14 cellular contexts compared by ENCODE assay signal in genomic region chr7:75735059-75735458, GRCh38. TPM values are rescaled to one million over a fixed set of nuclear protein-coding genes. Genes with fewer than 3 reads are reported as not detected.
A peak's percentile ranks its signal among the peaks of the same experiment; 100 is the strongest.
DNase-seq lines count a peak whose midpoint lies in the region; ATAC-seq and TF ChIP-seq lines count a peak whose summit lies in the region.
"Had no signal": no experiment of that assay in that cellular context is flagged by ENCODE, and none has a peak within 500 bp of the region (broad histone marks: within the 10 kb centered on the region; RNA-seq: fewer than 3 reads in every experiment).

No MANE protein-coding gene starts in this region.

- no peak for DNase-seq in AG04450 (ENCODE audit: low read depth, low spot score)
- DNase-seq in Panc1 (ENCODE audit: low read depth, low spot score), result no peak
- DNase-seq in endodermal cell, result no peak
- DNase-seq in osteoblast (ENCODE audit: insufficient read length, low spot score, missing footprints), result no peak
- no peak for DNase-seq in NCI-H146 (lab: John Stamatoyannopoulos, UW)
- DNase-seq in activated CD8-positive, alpha-beta memory T cell treated with anti-CD3 and anti-CD28 coated beads, Interleukin-2, amount 50 U/mL, for 48 hours, result no peak
- DNase-seq in WTC11 (ENCODE audit: low spot score), result no peak
- DNase-seq in NCI-H1694 (lab: John Stamatoyannopoulos, UW), result no peak
- DNase-seq: CD8-positive, alpha-beta T cell; NCI-H1436; NCI-H2081 treated with DMSO at 0.1 percent for 48 hours; NCI-H526 treated with DMSO at 0.1 percent for 48 hours; NK-92 treated with Interleukin-12 subunit alpha and Interleukin-12 subunit beta, amount 100 ng/mL, for 24 hours had no signal

- in situ Hi-C loops in Panc1 (cut with HindIII; ENCODE audit: low pct_unique_long_range_greater_than_20kb, low sequenced_read_pairs), result no loop called here

- no peak overlapping the region for H3K9ac ChIP-seq in endodermal cell (ENCODE audit: extremely low read depth, low read length, poor library complexity, severe bottlenecking)

- peak overlapping the region; percentile 25 for H3K27ac ChIP-seq in AG04450 (ENCODE audit: low read depth, low read length)
- no peak overlapping the region for H3K27ac ChIP-seq in Panc1 (ENCODE audit: low read length)
- H3K27ac ChIP-seq in endodermal cell (ENCODE audit: low read depth, low read length), result no peak overlapping the region
- peak overlapping the region; percentile 24 for H3K27ac ChIP-seq in osteoblast (ENCODE audit: low read depth, low read length)

- intact Hi-C loops in Panc1 (cut with micrococcal nuclease; ENCODE audit: unreplicated experiment), result loop anchor here (10.0 kb wide), 1 partner anchor 90 kb away; no protein-coding TSS in a partner anchor

- WGBS in endodermal cell (ENCODE audit: insufficient coverage in 1 of 2, insufficient read length in 1 of 2), 2 experiments, result 86 to 93% methylated on average over 4 of the region's 4 CpGs

- H3K79me2 ChIP-seq in osteoblast (ENCODE audit: insufficient read depth, low read length), result peaks cover 21% of the 10 kb centered on the region

- H3K4me1 ChIP-seq in Panc1 (ENCODE audit: control insufficient read depth, insufficient read depth, low read length), result peaks cover 13% of the 10 kb centered on the region
- H3K4me1 ChIP-seq in endodermal cell (ENCODE audit: control insufficient read depth, insufficient read depth, low read length), result no peaks in the 10 kb centered on the region
- peaks cover 35% of the 10 kb centered on the region for H3K4me1 ChIP-seq in osteoblast (ENCODE audit: insufficient read depth, low read length)

- peak overlapping the region; percentile 5 for H3K27ac Mint-ChIP-seq in endodermal cell
- H3K27ac Mint-ChIP-seq in WTC11, result no peak overlapping the region; the same call in 1 of the 2 replicates
- H3K27ac Mint-ChIP-seq: CD8-positive, alpha-beta T cell; IgD-negative memory B cell had no signal

- H2AFZ ChIP-seq in osteoblast (ENCODE audit: low read length), result peak overlapping the region; percentile 11

- H3K27me3 ChIP-seq in AG04450 (ENCODE audit: control insufficient read depth, insufficient read depth, low read length) (no peaks in the 10 kb centered on the region), Panc1 (ENCODE audit: control insufficient read depth, insufficient read depth, low read length) (no peaks in the 10 kb centered on the region), endodermal cell (ENCODE audit: control insufficient read depth, insufficient read depth, low read length, poor library complexity, severe bottlenecking) (peaks cover 14% of the 10 kb centered on the region), osteoblast (ENCODE audit: insufficient read depth, low read length) (no peaks in the 10 kb centered on the region)

- BruUV-seq in Panc1 (replicated peaks; lab: Mats Ljungman, UMichigan), result TSS peak; percentile 65

- TF ChIP-seq CTCF in AG04450 (IDR thresholded peaks at IDR 0.05; ENCODE audit: low read depth, low read length), result no peak
- no peak for TF ChIP-seq CTCF in Panc1 (IDR thresholded peaks at IDR 0.05)
- no peak for TF ChIP-seq CTCF in endodermal cell (conservative IDR thresholded peaks at IDR 0.05)
- no peak for TF ChIP-seq CTCF in osteoblast (IDR thresholded peaks at IDR 0.05; ENCODE audit: extremely low read depth, low read depth, low read length)
- no peak for TF ChIP-seq CTCF in WTC11 (IDR thresholded peaks at IDR 0.05)

- no peak overlapping the region for H3K4me3 ChIP-seq in AG04450 (ENCODE audit: low read depth, low read length)
- H3K4me3 ChIP-seq in Panc1 (ENCODE audit: low read depth in 2 of 2, low read length in 2 of 2), result no peak overlapping the region
- H3K4me3 ChIP-seq in endodermal cell (ENCODE audit: low read length), result no peak overlapping the region
- no peak overlapping the region for H3K4me3 ChIP-seq in osteoblast (ENCODE audit: insufficient read depth, low read length)

- H3K9me3 Mint-ChIP-seq in endodermal cell (no peaks in the 10 kb centered on the region), WTC11 (no peaks in the 10 kb centered on the region)
- H3K9me3 Mint-ChIP-seq: CD8-positive, alpha-beta T cell; IgD-negative memory B cell had no signal

- H4K20me1 ChIP-seq in osteoblast (ENCODE audit: insufficient read depth, low read length), result no peaks in the 10 kb centered on the region

- POLR2A ChIA-PET in AG04450 (lab: Yijun Ruan, JAX), result no interaction called here
- POLR2A ChIA-PET in Panc1 (lab: Charles Lee), result no interaction called here
- POLR2A ChIA-PET in WTC11 (lab: Charles Lee), result no interaction called here

- H3K27me3 Mint-ChIP-seq in endodermal cell (ENCODE audit: insufficient read depth) (peaks cover 26% of the 10 kb centered on the region), WTC11 (ENCODE audit: low read depth) (peaks cover 28% of the 10 kb centered on the region)
- H3K27me3 Mint-ChIP-seq: IgD-negative memory B cell had no signal

- ATAC-seq in Panc1, result no peak
- no peak for ATAC-seq in WTC11
- ATAC-seq: CD8-positive, alpha-beta T cell had no signal

- H3K36me3 Mint-ChIP-seq in endodermal cell (ENCODE audit: low read depth), result no peaks in the 10 kb centered on the region
- no peaks in the 10 kb centered on the region for H3K36me3 Mint-ChIP-seq in WTC11

- H3K4me3 Mint-ChIP-seq in endodermal cell (no peak overlapping the region), WTC11 (no peak overlapping the region)
- H3K4me3 Mint-ChIP-seq: CD8-positive, alpha-beta T cell had no signal

- H3K9me3 ChIP-seq in AG04450 (ENCODE audit: control insufficient read depth, insufficient read depth, low read length) (no peaks in the 10 kb centered on the region; the same call in 1 of the 2 replicates), Panc1 (ENCODE audit: control insufficient read depth, insufficient read depth, low read depth, low read length) (no peaks in the 10 kb centered on the region), endodermal cell (ENCODE audit: control insufficient read depth, low read length) (no peaks in the 10 kb centered on the region), osteoblast (ENCODE audit: low read depth, low read length) (no peaks in the 10 kb centered on the region)

- peaks cover 17% of the 10 kb centered on the region for H3K4me1 Mint-ChIP-seq in endodermal cell
- H3K4me1 Mint-ChIP-seq in WTC11, result peaks cover 27% of the 10 kb centered on the region

- CTCF ChIA-PET in AG04450 (lab: Charles Lee) (no interaction called here), Panc1 (lab: Charles Lee) (no interaction called here), WTC11 (lab: Charles Lee) (interaction anchor here (0.5 kb wide), 1 partner anchor 133 kb away, joined by 3 read pairs; no protein-coding TSS in a partner anchor)

- H3K36me3 ChIP-seq in Panc1 (ENCODE audit: control insufficient read depth, insufficient read depth, low read length) (no peaks in the 10 kb centered on the region), endodermal cell (ENCODE audit: control insufficient read depth, insufficient read depth, low read length) (no peaks in the 10 kb centered on the region), osteoblast (ENCODE audit: insufficient read depth, low read length) (no peaks in the 10 kb centered on the region)

- H3K4me2 ChIP-seq in osteoblast (ENCODE audit: insufficient read depth, low read length), result no peak overlapping the region

TF ChIP-seq in WTC11, 78 proteins besides CTCF, POLR2A, EP300 and RAD21 (continues in another document):
- no peak for TF ChIP-seq EMX1 (CRISPR knock-in tag; IDR thresholded peaks at IDR 0.05)
- TF ChIP-seq E2F5 (CRISPR knock-in tag; IDR thresholded peaks at IDR 0.05), result no peak
- TF ChIP-seq TCF7 (CRISPR knock-in tag; IDR thresholded peaks at IDR 0.05; ENCODE audit: low read depth), result no peak
- TF ChIP-seq SP1 (CRISPR knock-in tag; conservative IDR thresholded peaks at IDR 0.05), result no peak
- no peak for TF ChIP-seq SOX15 (CRISPR knock-in tag; IDR thresholded peaks at IDR 0.05)
- no peak for TF ChIP-seq STAT6 (CRISPR knock-in tag; conservative IDR thresholded peaks at IDR 0.05; ENCODE audit: low read depth)

RNA-seq across cellular contexts. Expression of gene HIP1, which starts 3.7 kb away (rescaled TPM):
- 13.7 and 15.0 TPM in 2 replicates for polyA plus RNA-seq in AG04450 (2011; rRNA removed)
- 23.5 and 27.9 TPM in 2 replicates for polyA minus RNA-seq in AG04450 (2011; rRNA and poly(A)+ RNA removed)
- 43.3 TPM for total RNA-seq in Panc1 (2021; ENCODE audit: unreplicated experiment)
- 24.8 TPM for polyA plus RNA-seq in Panc1 (2012; ENCODE audit: insufficient read length)
- 10 to 100 TPM; 64.7 to 70.0 TPM for total RNA-seq in endodermal cell
- 44.6 TPM for polyA plus RNA-seq in endodermal cell (2013, experiment 1 of 2)
- 41.5 TPM for polyA plus RNA-seq in endodermal cell (2013, experiment 2 of 2)
- 24.2 and 25.7 TPM in 2 replicates for total RNA-seq in osteoblast
- 75.8 to 86.3 TPM (median 85.0 TPM) in 3 replicates for total RNA-seq in WTC11 (2021)

RNA-seq across cellular contexts. Expression of gene CCL26, which starts 37.0 kb away (rescaled TPM):
- polyA plus RNA-seq in AG04450 (2011; rRNA removed), result not detected in 2 replicates
- polyA minus RNA-seq in AG04450 (2011; rRNA and poly(A)+ RNA removed), result not detected in 2 replicates
- not detected for total RNA-seq in Panc1 (2021; ENCODE audit: unreplicated experiment)
- not detected for polyA plus RNA-seq in Panc1 (2012; ENCODE audit: insufficient read length)
- 1 to 10 TPM; 1.2 to 2.9 TPM for total RNA-seq in endodermal cell
- polyA plus RNA-seq in endodermal cell (2013, experiment 1 of 2), result 1.2 TPM
- polyA plus RNA-seq in endodermal cell (2013, experiment 2 of 2), result not detected
- 1.1 and 1.5 TPM in 2 replicates for total RNA-seq in osteoblast
- 9.8 to 19.5 TPM (median 18.5 TPM) in 3 replicates for total RNA-seq in WTC11 (2021)
- total RNA-seq: CD8-positive, alpha-beta T cell had no signal
- polyA plus RNA-seq: IgD-negative memory B cell had no signal

Comparison
In these comparisons a context has a peak if more than half of its experiments do, and no peak if none do; other contexts are left out.
1. H3K27ac ChIP-seq: peak in AG04450 (single experiment) and osteoblast (single experiment); none in Panc1 (single experiment) and endodermal cell (single experiment).